Comparison of ENCODE assay signal across 17 cellular contexts in genomic region chr2:126507425-126507867, GRCh38.
A peak's percentile ranks its signal among the peaks of the same experiment; 100 is the strongest.
DNase-seq lines count a peak whose midpoint lies in the region; ATAC-seq, FAIRE-seq and TF ChIP-seq lines count a peak whose summit lies in the region.
"Had no signal": no experiment of that assay in that cellular context is flagged by ENCODE, and none has a peak within 500 bp of the region (broad histone marks: within the 10 kb centered on the region; RNA-seq: fewer than 3 reads in every experiment).

No MANE protein-coding gene starts in this region.

- TF ChIP-seq RAD21 in HepG2 (CRISPR knock-in tag; IDR thresholded peaks at IDR 0.05): no peak

- no peaks in the 10 kb centered on the region for H3K36me3 Mint-ChIP-seq in activated CD4-positive, alpha-beta T cell treated with anti-CD3 and anti-CD28 coated beads, Interleukin-2, amount 10 ng/mL, durations not matched to agents 24 days and 14 days (ENCODE audit: low read depth)
- H3K36me3 Mint-ChIP-seq: immature natural killer cell had no signal

- no peak overlapping the region for H3K27ac Mint-ChIP-seq in activated CD4-positive, alpha-beta T cell treated with anti-CD3 and anti-CD28 coated beads, Interleukin-2, amount 10 ng/mL, durations not matched to agents 24 days and 14 days
- H3K27ac Mint-ChIP-seq: immature natural killer cell had no signal

- intact Hi-C loops in activated CD4-positive, alpha-beta T cell treated with anti-CD3 and anti-CD28 coated beads, Interleukin-2, amount 10 ng/mL, durations not matched to agents 24 days and 14 days (cut with micrococcal nuclease): no loop called here
- intact Hi-C loops in HepG2 (cut with micrococcal nuclease; ENCODE audit: unreplicated experiment): no loop called here

- H3K9me3 ChIP-seq in HepG2 (ENCODE audit: low read length): no peaks in the 10 kb centered on the region

- H3K36me3 ChIP-seq in HepG2 (replicated peaks in 1 of 2; ENCODE audit: control insufficient read depth in 1 of 2, insufficient read depth in 2 of 2, low read length in 2 of 2): no peaks in the 10 kb centered on the region

- no peak overlapping the region for H3K27ac ChIP-seq in HepG2 (ENCODE audit: extremely low read length, insufficient read depth, low read length)
- H3K27ac ChIP-seq: skin epidermis had no signal

- WGBS in HepG2 (ENCODE audit: low lambda C conversion rate): 7% methylated on average over 5 of the region's 5 CpGs

- CTCF ChIA-PET in HepG2 (lab: Yijun Ruan, JAX; ENCODE audit: low intra/inter-chr PET ratio, low total read pairs): no interaction called here

- no peaks in the 10 kb centered on the region for H4K20me1 ChIP-seq in HepG2 (ENCODE audit: insufficient read depth, low read length)

- H2AFZ ChIP-seq in HepG2 (ENCODE audit: low read length): no peak overlapping the region

- no peaks in the 10 kb centered on the region for H3K4me1 Mint-ChIP-seq in activated CD4-positive, alpha-beta T cell treated with anti-CD3 and anti-CD28 coated beads, Interleukin-2, amount 10 ng/mL, durations not matched to agents 24 days and 14 days
- H3K4me1 Mint-ChIP-seq: immature natural killer cell had no signal

- in situ Hi-C loops in HepG2 (cut with HindIII; ENCODE audit: extremely low pct_ligation_motif_present, low pct_unique_long_range_greater_than_20kb): no loop called here

- DNase-seq in activated CD4-positive, alpha-beta T cell treated with anti-CD3 and anti-CD28 coated beads, Interleukin-2, amount 10 ng/mL, durations not matched to agents 24 days and 14 days: peak; percentile 35
- DNase-seq in activated CD4-positive, alpha-beta T cell treated with anti-CD3 and anti-CD28 coated beads, Interleukin-2, amount 50 U/mL, for 4 hours: no peak
- DNase-seq in SHP77 (lab: John Stamatoyannopoulos, UW) (peak; percentile 38 to 54), HepG2 (ENCODE audit: low spot score) (peak; percentile 41), urothelium cell line (ENCODE audit: low spot score) (no peak), erythroblast (lab: John Stamatoyannopoulos, UW) (no peak), NCI-H82 treated with DMSO at 0.1 percent for 48 hours (lab: John Stamatoyannopoulos, UW; ENCODE audit: unreplicated experiment) (no peak)
- DNase-seq: activated CD4-positive, alpha-beta T cell treated with anti-CD3 and anti-CD28 coated beads for 1 hour; activated naive CD4-positive, alpha-beta T cell; cortex of kidney; immature natural killer cell; NCI-H2081; trophoblast cell had no signal

- no peak overlapping the region for H3K4me3 ChIP-seq in HepG2 (replicated peaks in 1 of 3; ENCODE audit: insufficient read depth in 1 of 3, low read depth in 2 of 3, low read length in 3 of 3)
- H3K4me3 ChIP-seq: skin epidermis had no signal

- no peak overlapping the region for H3K9ac ChIP-seq in HepG2 (ENCODE audit: insufficient read depth, low read depth, low read length)

- H3K4me2 ChIP-seq in HepG2 (ENCODE audit: low read depth, low read length): 0 out of 2 replicates have a peak overlapping the region, but pooled peaks have one; percentile 1

- no peak for TF ChIP-seq EP300 in HepG2 (IDR thresholded peaks at IDR 0.05; ENCODE audit: low read depth in 2 of 2, low read length in 2 of 2)
- TF ChIP-seq EP300 in HepG2 (CRISPR knock-in tag; IDR thresholded peaks at IDR 0.05; ENCODE audit: borderline replicate concordance): no peak

- TF ChIP-seq POLR2A in HepG2 (IDR thresholded peaks at IDR 0.05; ENCODE audit: insufficient read depth in 1 of 2, low read depth in 2 of 2, low read length in 2 of 2) (no peak), erythroblast (IDR thresholded peaks at IDR 0.05; ENCODE audit: low read length) (no peak)

- no peaks in the 10 kb centered on the region for H3K9me3 Mint-ChIP-seq in activated CD4-positive, alpha-beta T cell treated with anti-CD3 and anti-CD28 coated beads, Interleukin-2, amount 10 ng/mL, durations not matched to agents 24 days and 14 days
- H3K9me3 Mint-ChIP-seq: immature natural killer cell had no signal

- FAIRE-seq in HepG2 (lab: Jason Lieb, UNC) (no peak), urothelium cell line (lab: Jason Lieb, UNC) (peak; percentile 5)
- FAIRE-seq: A204.1, astrocyte had no signal

- no TSS peak for BruUV-seq in HepG2 (replicated peaks; lab: Mats Ljungman, UMichigan)

- no peaks in the 10 kb centered on the region for H3K27me3 Mint-ChIP-seq in activated CD4-positive, alpha-beta T cell treated with anti-CD3 and anti-CD28 coated beads, Interleukin-2, amount 10 ng/mL, durations not matched to agents 24 days and 14 days

- H3K4me1 ChIP-seq in HepG2 (ENCODE audit: insufficient read depth, low read length): peaks cover 11% of the 10 kb centered on the region

- no peaks in the 10 kb centered on the region for H3K27me3 ChIP-seq in HepG2 (ENCODE audit: control insufficient read depth in 1 of 2, insufficient read depth in 2 of 2, low read length in 2 of 2)

- POLR2A ChIA-PET in HepG2 (lab: Yijun Ruan, JAX): no interaction called here

- no peak overlapping the region for H3K4me3 Mint-ChIP-seq in activated CD4-positive, alpha-beta T cell treated with anti-CD3 and anti-CD28 coated beads, Interleukin-2, amount 10 ng/mL, durations not matched to agents 24 days and 14 days
- H3K4me3 Mint-ChIP-seq: immature natural killer cell had no signal

- no peaks in the 10 kb centered on the region for H3K79me2 ChIP-seq in HepG2 (ENCODE audit: insufficient read depth, low read length)

- no peak for TF ChIP-seq CTCF in HepG2 (CRISPR knock-in tag; IDR thresholded peaks at IDR 0.05)

- ATAC-seq in HepG2 (peak; percentile 80), GM19463 (IDR thresholded peaks at IDR 0.05; ENCODE audit: unreplicated experiment) (no peak)

TF ChIP-seq in HepG2, 621 proteins besides CTCF, POLR2A, EP300 and RAD21:
- no peak for TF ChIP-seq ZNF383 (CRISPR knock-in tag; IDR thresholded peaks at IDR 0.05; ENCODE audit: borderline replicate concordance)
- peak; percentile 60; the same call in 1 of the 2 replicates for TF ChIP-seq ZNF143 (CRISPR knock-in tag; IDR thresholded peaks at IDR 0.05)
- TF ChIP-seq SAP130 (CRISPR knock-in tag; IDR thresholded peaks at IDR 0.05; ENCODE audit: low read depth): 0 out of 2 replicates have a peak, but pooled peaks have one; percentile 15
- no peak for TF ChIP-seq FOXA1 (IDR thresholded peaks at IDR 0.05)
- peak; percentile 60 for TF ChIP-seq FOXA1 (CRISPR knock-in tag; IDR thresholded peaks at IDR 0.05)
- TF ChIP-seq, protein P1, sequence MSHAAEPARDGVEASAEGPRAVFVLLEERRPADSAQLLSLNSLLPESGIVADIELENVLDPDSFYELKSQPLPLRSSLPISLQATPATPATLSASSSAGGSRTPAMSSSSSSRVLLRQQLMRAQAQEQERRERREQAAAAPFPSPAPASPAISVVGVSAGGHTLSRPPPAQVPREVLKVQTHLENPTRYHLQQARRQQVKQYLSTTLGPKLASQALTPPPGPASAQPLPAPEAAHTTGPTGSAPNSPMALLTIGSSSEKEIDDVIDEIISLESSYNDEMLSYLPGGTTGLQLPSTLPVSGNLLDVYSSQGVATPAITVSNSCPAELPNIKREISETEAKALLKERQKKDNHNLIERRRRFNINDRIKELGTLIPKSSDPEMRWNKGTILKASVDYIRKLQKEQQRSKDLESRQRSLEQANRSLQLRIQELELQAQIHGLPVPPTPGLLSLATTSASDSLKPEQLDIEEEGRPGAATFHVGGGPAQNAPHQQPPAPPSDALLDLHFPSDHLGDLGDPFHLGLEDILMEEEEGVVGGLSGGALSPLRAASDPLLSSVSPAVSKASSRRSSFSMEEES (CRISPR knock-in tag; IDR thresholded peaks at IDR 0.05): 0 out of 2 replicates have a peak, but pooled peaks have one; percentile 38
- no peak for TF ChIP-seq YY1 (IDR thresholded peaks at IDR 0.05; ENCODE audit: insufficient read depth, insufficient replicate concordance, low read depth, low read length)
- peak; percentile 30; the same call in 1 of the 2 replicates for TF ChIP-seq ZNF644 (CRISPR knock-in tag; IDR thresholded peaks at IDR 0.05; ENCODE audit: low read depth)
- no peak for TF ChIP-seq SOX6 (IDR thresholded peaks at IDR 0.05)
- 0 out of 2 replicates have a peak, but pooled peaks have one; percentile 13 for TF ChIP-seq SOX6 (CRISPR knock-in tag; IDR thresholded peaks at IDR 0.05)
- peak; percentile 91 for TF ChIP-seq BCL6 (CRISPR knock-in tag; IDR thresholded peaks at IDR 0.05)
- no peak for TF ChIP-seq CEBPG (CRISPR knock-in tag; IDR thresholded peaks at IDR 0.05)
- 0 out of 2 replicates have a peak, but pooled peaks have one; percentile 26 for TF ChIP-seq FOXA3 (CRISPR knock-in tag; IDR thresholded peaks at IDR 0.05)
- TF ChIP-seq FOXP1 (IDR thresholded peaks at IDR 0.05): no peak
- TF ChIP-seq FOXP1 (CRISPR knock-in tag; IDR thresholded peaks at IDR 0.05): 0 out of 2 replicates have a peak, but pooled peaks have one; percentile 20
- TF ChIP-seq SOX13 (IDR thresholded peaks at IDR 0.05): no peak
- TF ChIP-seq SOX13 (CRISPR knock-in tag; conservative IDR thresholded peaks at IDR 0.05 in 1 of 2, IDR thresholded peaks at IDR 0.05 in 1 of 2): peak in 1 of 2 experiments; percentile 8; a peak in 1 of 4 replicates
- no peak for TF ChIP-seq XBP1 (CRISPR knock-in tag; IDR thresholded peaks at IDR 0.05)
TF ChIP-seq in HepG2: peak in this region for 10.

Comparison
In these comparisons a context has a peak if more than half of its experiments do, and no peak if none do; other contexts are left out.
1. DNase-seq: peak in activated CD4-positive, alpha-beta T cell treated with anti-CD3 and anti-CD28 coated beads, Interleukin-2, amount 10 ng/mL, durations not matched to agents 24 days and 14 days (single experiment), SHP77 (2 of 2) and HepG2 (single experiment); none in activated CD4-positive, alpha-beta T cell treated with anti-CD3 and anti-CD28 coated beads, Interleukin-2, amount 50 U/mL, for 4 hours (0 of 2), urothelium cell line (single experiment), erythroblast (0 of 2) and NCI-H82 treated with DMSO at 0.1 percent for 48 hours (single experiment).